Comparison of ENCODE assay signal across 12 cellular contexts in genomic region chr20:3911956-3912355, GRCh38. TPM values are rescaled to one million over a fixed set of nuclear protein-coding genes. Genes with fewer than 3 reads are reported as not detected.
A peak's percentile ranks its signal among the peaks of the same experiment; 100 is the strongest.
DNase-seq lines count a peak whose midpoint lies in the region; ATAC-seq, FAIRE-seq and TF ChIP-seq lines count a peak whose summit lies in the region.
"Had no signal": no experiment of that assay in that cellular context is flagged by ENCODE, and none has a peak within 500 bp of the region (broad histone marks: within the 10 kb centered on the region; RNA-seq: fewer than 3 reads in every experiment).

No MANE protein-coding gene starts in this region.

- H3K4me1 Mint-ChIP-seq in activated CD4-positive, alpha-beta memory T cell treated with anti-CD3 and anti-CD28 coated beads for 36 hours (ENCODE audit: low read depth) = peaks cover 52% of the 10 kb centered on the region
- H3K4me1 Mint-ChIP-seq in activated CD4-positive, alpha-beta memory T cell treated with anti-CD3 and anti-CD28 coated beads, Interleukin-2, amount 10 ng/mL, durations not matched to agents 7 days and 5 days = peaks cover 57% of the 10 kb centered on the region
- H3K4me1 Mint-ChIP-seq in osteocyte (ENCODE audit: unreplicated experiment) = peaks cover 5% of the 10 kb centered on the region
- peaks cover 42% of the 10 kb centered on the region for H3K4me1 Mint-ChIP-seq in stimulated activated memory B cell treated with anti-CD40 and anti-IgM and Interleukin-4, amounts not matched to agents 10 μg/mL and 1 μg/mL and 100 μg/mL, for 72 hours

- H3K9me3 Mint-ChIP-seq in activated CD4-positive, alpha-beta memory T cell treated with anti-CD3 and anti-CD28 coated beads for 36 hours = no peaks in the 10 kb centered on the region
- H3K9me3 Mint-ChIP-seq in activated CD4-positive, alpha-beta memory T cell treated with anti-CD3 and anti-CD28 coated beads, Interleukin-2, amount 10 ng/mL, durations not matched to agents 7 days and 5 days = no peaks in the 10 kb centered on the region
- no peaks in the 10 kb centered on the region for H3K9me3 Mint-ChIP-seq in osteocyte (ENCODE audit: unreplicated experiment)
- no peaks in the 10 kb centered on the region for H3K9me3 Mint-ChIP-seq in stimulated activated memory B cell treated with anti-CD40 and anti-IgM and Interleukin-4, amounts not matched to agents 10 μg/mL and 1 μg/mL and 100 μg/mL, for 72 hours

- CTCF ChIA-PET in activated CD4-positive, alpha-beta memory T cell treated with anti-CD3 and anti-CD28 coated beads for 36 hours (lab: Charles Lee) = no interaction called here
- CTCF ChIA-PET in activated CD4-positive, alpha-beta memory T cell treated with anti-CD3 and anti-CD28 coated beads, Interleukin-2, amount 10 ng/mL, durations not matched to agents 7 days and 5 days (lab: Charles Lee) = no interaction called here

- no peaks in the 10 kb centered on the region for H3K9me3 ChIP-seq in colonic mucosa
- H3K9me3 ChIP-seq: esophagus squamous epithelium had no signal

- H3K36me3 ChIP-seq in colonic mucosa = no peaks in the 10 kb centered on the region

- no peak overlapping the region for H3K4me3 Mint-ChIP-seq in activated CD4-positive, alpha-beta memory T cell treated with anti-CD3 and anti-CD28 coated beads for 36 hours
- H3K4me3 Mint-ChIP-seq in activated CD4-positive, alpha-beta memory T cell treated with anti-CD3 and anti-CD28 coated beads, Interleukin-2, amount 10 ng/mL, durations not matched to agents 7 days and 5 days = no peak overlapping the region
- H3K4me3 Mint-ChIP-seq in osteocyte (ENCODE audit: unreplicated experiment) = no peak overlapping the region
- no peak overlapping the region for H3K4me3 Mint-ChIP-seq in stimulated activated memory B cell treated with anti-CD40 and anti-IgM and Interleukin-4, amounts not matched to agents 10 μg/mL and 1 μg/mL and 100 μg/mL, for 72 hours

- intact Hi-C loops in activated CD4-positive, alpha-beta memory T cell treated with anti-CD3 and anti-CD28 coated beads for 36 hours (cut with micrococcal nuclease) = no loop called here
- intact Hi-C loops in colonic mucosa (cut with DNase I) = no loop called here

- H3K4me1 ChIP-seq in colonic mucosa = peaks cover 13% of the 10 kb centered on the region

- H3K27me3 Mint-ChIP-seq in activated CD4-positive, alpha-beta memory T cell treated with anti-CD3 and anti-CD28 coated beads for 36 hours = no peaks in the 10 kb centered on the region
- no peaks in the 10 kb centered on the region for H3K27me3 Mint-ChIP-seq in activated CD4-positive, alpha-beta memory T cell treated with anti-CD3 and anti-CD28 coated beads, Interleukin-2, amount 10 ng/mL, durations not matched to agents 7 days and 5 days
- H3K27me3 Mint-ChIP-seq in osteocyte (ENCODE audit: unreplicated experiment) = no peaks in the 10 kb centered on the region
- no peaks in the 10 kb centered on the region for H3K27me3 Mint-ChIP-seq in stimulated activated memory B cell treated with anti-CD40 and anti-IgM and Interleukin-4, amounts not matched to agents 10 μg/mL and 1 μg/mL and 100 μg/mL, for 72 hours

- peak overlapping the region; percentile 9 for H3K27ac Mint-ChIP-seq in activated CD4-positive, alpha-beta memory T cell treated with anti-CD3 and anti-CD28 coated beads for 36 hours
- no peak overlapping the region for H3K27ac Mint-ChIP-seq in activated CD4-positive, alpha-beta memory T cell treated with anti-CD3 and anti-CD28 coated beads, Interleukin-2, amount 10 ng/mL, durations not matched to agents 7 days and 5 days
- H3K27ac Mint-ChIP-seq in osteocyte (ENCODE audit: unreplicated experiment) = peak overlapping the region; percentile 62
- no peak overlapping the region for H3K27ac Mint-ChIP-seq in stimulated activated memory B cell treated with anti-CD40 and anti-IgM and Interleukin-4, amounts not matched to agents 10 μg/mL and 1 μg/mL and 100 μg/mL, for 72 hours

- no peak overlapping the region for H3K27ac ChIP-seq in colonic mucosa

- no peak for TF ChIP-seq CTCF in colonic mucosa (IDR thresholded peaks at IDR 0.05)
- no peak for TF ChIP-seq CTCF in osteocyte (IDR thresholded peaks at IDR 0.05)

- no peak for ATAC-seq in HG02981 (IDR thresholded peaks at IDR 0.05; ENCODE audit: unreplicated experiment)
- ATAC-seq in stimulated activated memory B cell treated with anti-CD40 and anti-IgM and Interleukin-4, amounts not matched to agents 10 μg/mL and 1 μg/mL and 100 μg/mL, for 72 hours = no peak

- peak; percentile 8 for DNase-seq in activated CD4-positive, alpha-beta memory T cell treated with anti-CD3 and anti-CD28 coated beads for 36 hours
- no peak for DNase-seq in activated CD4-positive, alpha-beta memory T cell treated with anti-CD3 and anti-CD28 coated beads, Interleukin-2, amount 10 ng/mL, durations not matched to agents 7 days and 5 days
- DNase-seq in NCI-H2171 (lab: John Stamatoyannopoulos, UW) = peak; percentile 26
- DNase-seq in colonic mucosa = peak; percentile 61
- DNase-seq in osteocyte (ENCODE audit: extremely low spot score, unreplicated experiment) = no peak
- no peak for DNase-seq in H54 (ENCODE audit: insufficient read length, low spot score)
- DNase-seq: activated CD4-positive, alpha-beta T cell treated with anti-CD3 and anti-CD28 coated beads for 4 hours; activated gamma-delta T cell treated with Interleukin-2 at 50 U/mL for 16 hours; esophagus squamous epithelium; stimulated activated CD4-positive, alpha-beta T cell treated with anti-CD3 and anti-CD28 coated beads, Interleukin-1b, Interleukin-23, amount 100 ng/mL, for 48 hours had no signal

- POLR2A ChIA-PET in activated CD4-positive, alpha-beta memory T cell treated with anti-CD3 and anti-CD28 coated beads for 36 hours (lab: Charles Lee) = no interaction called here
- POLR2A ChIA-PET in activated CD4-positive, alpha-beta memory T cell treated with anti-CD3 and anti-CD28 coated beads, Interleukin-2, amount 10 ng/mL, durations not matched to agents 7 days and 5 days (lab: Charles Lee) = interaction anchor here (1.3 kb wide), 1 partner anchor 24 kb away, joined by 3 read pairs; no protein-coding TSS in a partner anchor

- H3K36me3 Mint-ChIP-seq in activated CD4-positive, alpha-beta memory T cell treated with anti-CD3 and anti-CD28 coated beads for 36 hours = peaks cover 69% of the 10 kb centered on the region
- peaks cover 83% of the 10 kb centered on the region for H3K36me3 Mint-ChIP-seq in activated CD4-positive, alpha-beta memory T cell treated with anti-CD3 and anti-CD28 coated beads, Interleukin-2, amount 10 ng/mL, durations not matched to agents 7 days and 5 days (ENCODE audit: low read depth)
- peaks cover 55% of the 10 kb centered on the region for H3K36me3 Mint-ChIP-seq in osteocyte (ENCODE audit: unreplicated experiment)
- peaks cover 74% of the 10 kb centered on the region for H3K36me3 Mint-ChIP-seq in stimulated activated memory B cell treated with anti-CD40 and anti-IgM and Interleukin-4, amounts not matched to agents 10 μg/mL and 1 μg/mL and 100 μg/mL, for 72 hours

- FAIRE-seq in H54 (lab: Jason Lieb, UNC) = no peak

- no peak overlapping the region for H3K9ac ChIP-seq in colonic mucosa (ENCODE audit: low read depth in 2 of 2, low read length in 2 of 2)

- H3K4me3 ChIP-seq in colonic mucosa = no peak overlapping the region
- H3K4me3 ChIP-seq: esophagus squamous epithelium had no signal

- H3K27me3 ChIP-seq in colonic mucosa = no peaks in the 10 kb centered on the region
- H3K27me3 ChIP-seq: esophagus squamous epithelium had no signal

- TF ChIP-seq POLR2A in H54 (IDR thresholded peaks at IDR 0.05; ENCODE audit: low read depth, low read length) = no peak

RNA-seq across cellular contexts. Expression of gene PANK2, which starts 22.8 kb away (rescaled TPM):
- 10 to 100 TPM; 49.3 to 52.5 TPM for total RNA-seq in activated CD4-positive, alpha-beta memory T cell treated with anti-CD3 and anti-CD28 coated beads for 36 hours
- total RNA-seq in activated CD4-positive, alpha-beta memory T cell treated with anti-CD3 and anti-CD28 coated beads, Interleukin-2, amount 10 ng/mL, durations not matched to agents 7 days and 5 days = 10 to 100 TPM; 63.3 to 63.8 TPM
- total RNA-seq in colonic mucosa = 10 to 100 TPM; 29.7 to 31.3 TPM
- total RNA-seq in osteocyte = 41.9 and 54.2 TPM in 2 replicates

Comparison
In these comparisons a context has a peak if more than half of its experiments do, and no peak if none do; other contexts are left out.
1. DNase-seq: peak in activated CD4-positive, alpha-beta memory T cell treated with anti-CD3 and anti-CD28 coated beads for 36 hours (single experiment), NCI-H2171 (single experiment) and colonic mucosa (single experiment); none in activated CD4-positive, alpha-beta memory T cell treated with anti-CD3 and anti-CD28 coated beads, Interleukin-2, amount 10 ng/mL, durations not matched to agents 7 days and 5 days (single experiment), osteocyte (single experiment) and H54 (single experiment).
2. H3K27ac Mint-ChIP-seq: peak in activated CD4-positive, alpha-beta memory T cell treated with anti-CD3 and anti-CD28 coated beads for 36 hours (single experiment) and osteocyte (single experiment); none in activated CD4-positive, alpha-beta memory T cell treated with anti-CD3 and anti-CD28 coated beads, Interleukin-2, amount 10 ng/mL, durations not matched to agents 7 days and 5 days (single experiment) and stimulated activated memory B cell treated with anti-CD40 and anti-IgM and Interleukin-4, amounts not matched to agents 10 μg/mL and 1 μg/mL and 100 μg/mL, for 72 hours (single experiment).